In the genomic region with DNA sequence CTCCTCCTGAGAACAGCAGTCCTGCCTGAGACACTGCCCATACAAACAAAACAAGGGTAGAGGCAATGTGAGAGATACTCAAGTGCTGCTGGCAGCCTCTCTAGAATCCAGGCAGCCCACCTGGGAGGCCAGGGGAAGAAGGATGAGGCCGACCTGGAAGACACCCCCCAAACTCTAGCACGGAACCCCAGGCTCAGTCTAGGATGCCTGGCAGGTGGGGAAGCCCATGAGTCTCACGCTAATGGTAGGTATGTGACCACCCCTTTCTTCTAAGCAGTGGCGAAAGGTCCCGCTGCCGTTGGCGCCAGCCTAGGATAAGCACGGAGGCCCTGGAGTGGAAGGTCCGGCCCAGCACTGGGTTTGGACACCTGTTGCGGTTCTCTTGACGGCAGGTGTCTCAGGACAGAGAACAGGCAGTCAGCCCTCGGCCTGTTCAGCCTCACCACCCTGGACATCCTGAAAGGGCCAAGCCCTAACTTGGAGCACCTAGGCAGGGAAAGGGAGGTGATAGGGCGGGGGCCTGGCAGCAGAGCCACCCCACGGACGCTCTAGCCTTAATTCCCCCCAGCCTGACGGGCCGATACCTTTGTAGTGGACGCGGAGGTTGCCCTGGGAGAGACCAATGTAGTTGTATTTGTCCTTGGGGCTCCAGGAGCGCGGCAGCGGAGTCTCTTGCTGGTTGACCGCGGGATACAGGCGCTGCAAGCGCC, we compare ENCODE assay signal across 8 cellular contexts. TPM values are rescaled to one million over a fixed set of nuclear protein-coding genes. Genes with fewer than 3 reads are reported as not detected.
DNase-seq lines count a peak whose midpoint lies in the region; ATAC-seq, FAIRE-seq and TF ChIP-seq lines count a peak whose summit lies in the region.

No MANE protein-coding gene starts in this region.

- TF ChIP-seq POLR2A in IMR-90 (IDR thresholded peaks at IDR 0.05; ENCODE audit: low read depth, low read length) (no peak), upper lobe of left lung (IDR thresholded peaks at IDR 0.05) (no peak)

- CTCF ChIA-PET in IMR-90 (lab: Yijun Ruan, JAX): interaction anchor here (1.8 kb wide), 1 partner anchor 11 kb away, joined by 19 read pairs; no protein-coding TSS in a partner anchor

- H3K23ac ChIP-seq in IMR-90 (ENCODE audit: low read depth, low read length): peak overlapping the region; percentile 95

- peak overlapping the region; percentile 24 to 57; a peak in 1 of 4 replicates for H4K8ac ChIP-seq in IMR-90 (ENCODE audit: low read depth in 2 of 2, low read length in 2 of 2)

- peaks cover 15% of the 10 kb centered on the region; the same call in 1 of the 2 replicates for H4K20me1 ChIP-seq in IMR-90 (ENCODE audit: insufficient read depth, low read length)

- no peak overlapping the region for H2BK20ac ChIP-seq in IMR-90 (ENCODE audit: low read depth, low read length)

- H3K27me3 ChIP-seq in IMR-90 (ENCODE audit: control insufficient read depth, insufficient read depth, low read length) (no peaks in the 10 kb centered on the region), bronchial epithelial cell (ENCODE audit: control insufficient read depth, insufficient read depth, low read length) (no peaks in the 10 kb centered on the region), lung (ENCODE audit: control insufficient read depth, insufficient read depth) (no peaks in the 10 kb centered on the region), upper lobe of left lung (no peaks in the 10 kb centered on the region)

- H3K4me3 ChIP-seq in IMR-90 (ENCODE audit: insufficient read depth, low read depth, low read length) (peak overlapping the region; percentile 76), bronchial epithelial cell (ENCODE audit: low read depth, low read length) (peak overlapping the region; percentile 74), lung (peak overlapping the region; percentile 98), upper lobe of left lung (peak overlapping the region; percentile 87 to 100 (median 92))

- 0% methylated on average over 3 of the region's 26 CpGs; no CpG with 5 or more reads in 1 of the 2 experiments for WGBS in IMR-90 (ENCODE audit: extremely low coverage in 2 of 2, insufficient read length in 1 of 2), 2 experiments
- WGBS in lung, 2 donors: 1% methylated on average over 26 of the region's 26 CpGs
- 2 to 6% methylated on average over 6 to 12 of the region's 26 CpGs for WGBS in upper lobe of left lung, 2 donors

- no peak for TF ChIP-seq CTCF in IMR-90 (conservative IDR thresholded peaks at IDR 0.05; ENCODE audit: low read depth, low read length)
- TF ChIP-seq CTCF in bronchial epithelial cell (IDR thresholded peaks at IDR 0.05; ENCODE audit: insufficient read depth, low read length, severe bottlenecking): no peak
- TF ChIP-seq CTCF in lung (IDR thresholded peaks at IDR 0.05; ENCODE audit: control extremely low read depth, extremely low read depth): no peak
- no peak for TF ChIP-seq CTCF in upper lobe of left lung (IDR thresholded peaks at IDR 0.05)

- peaks cover 6% of the 10 kb centered on the region for H3K4me1 ChIP-seq in IMR-90 (ENCODE audit: control insufficient read depth, insufficient read depth, low read length)
- H3K4me1 ChIP-seq in lung (ENCODE audit: control insufficient read depth in 2 of 2, insufficient read depth in 2 of 2, low read length in 2 of 2): peaks cover 6 to 14% of the 10 kb centered on the region in 2 donors
- peaks cover 25 to 32% (median 28%) of the 10 kb centered on the region in 4 donors for H3K4me1 ChIP-seq in upper lobe of left lung

- H3K9me3 ChIP-seq in IMR-90 (ENCODE audit: control insufficient read depth, insufficient read depth, low read length) (no peaks in the 10 kb centered on the region), lung (ENCODE audit: control insufficient read depth in 2 of 2, insufficient read depth in 1 of 2, low read length in 1 of 2) (no peaks in the 10 kb centered on the region), upper lobe of left lung (no peaks in the 10 kb centered on the region)

- peak overlapping the region; percentile 32 for H4K91ac ChIP-seq in IMR-90 (ENCODE audit: insufficient read depth, low read depth, low read length)

- peaks cover 16 to 55% of the 10 kb centered on the region in 2 experiments for H3K79me1 ChIP-seq in IMR-90 (ENCODE audit: low read depth in 1 of 2, low read length in 2 of 2)

- no peak overlapping the region for H3K18ac ChIP-seq in IMR-90 (ENCODE audit: low read depth, low read length)

- H4K5ac ChIP-seq in IMR-90 (ENCODE audit: low read depth, low read length): no peak overlapping the region

- peak overlapping the region; percentile 14 for H2BK5ac ChIP-seq in IMR-90 (ENCODE audit: low read depth, low read length, poor library complexity, severe bottlenecking)

- H3K27ac ChIP-seq in IMR-90 (ENCODE audit: insufficient read depth, low read length) (peak overlapping the region; percentile 28), lung (ENCODE audit: low read depth in 1 of 2, low read length in 1 of 2) (peak overlapping the region; percentile 89), upper lobe of left lung (peak overlapping the region; percentile 81 to 89 (median 86))

- dilution Hi-C loops in IMR-90 (cut with HindIII; ENCODE audit: low sequenced_read_pairs, unreplicated experiment): no loop called here

- DNase-seq in NCI-H1092 treated with DMSO at 0.1 percent for 48 hours (lab: John Stamatoyannopoulos, UW) (peak; percentile 17), NCI-H1092 (lab: John Stamatoyannopoulos, UW) (no peak), IMR-90 (no peak), bronchial epithelial cell (ENCODE audit: low read depth) (no peak), lung (ENCODE audit: low spot score) (peak; percentile 35), upper lobe of left lung (peak in 1 of 2 donors; percentile 24), NCI-H1436 (lab: John Stamatoyannopoulos, UW) (no peak)

- H3K4me2 ChIP-seq in IMR-90 (ENCODE audit: low read depth, low read length): peak overlapping the region; percentile 98

- H2AK5ac ChIP-seq in IMR-90 (ENCODE audit: low read depth, low read length): peak overlapping the region; percentile 87

- H3K9me1 ChIP-seq in IMR-90 (ENCODE audit: insufficient read depth, low read length): peaks cover 10% of the 10 kb centered on the region

- ATAC-seq in IMR-90 (ENCODE audit: low read depth): peak; percentile 1
- peak; percentile 0 for ATAC-seq in lung (ENCODE audit: insufficient read depth, low FRiP score)
- ATAC-seq in upper lobe of left lung (ENCODE audit: low FRiP score in 2 of 2): peak; percentile 6 to 14
- ATAC-seq in HG02870 (IDR thresholded peaks at IDR 0.05; ENCODE audit: unreplicated experiment): no peak

- peak overlapping the region; percentile 76 for H3K14ac ChIP-seq in IMR-90 (replicated peaks; ENCODE audit: low read depth, low read length)

- TF ChIP-seq RAD21 in IMR-90 (IDR thresholded peaks at IDR 0.05; ENCODE audit: low read length): no peak

- no peak overlapping the region for H2BK120ac ChIP-seq in IMR-90 (ENCODE audit: low read depth, low read length)

- H3K36me3 ChIP-seq in IMR-90 (ENCODE audit: control insufficient read depth, insufficient read depth, low read length) (peaks cover 9% of the 10 kb centered on the region), bronchial epithelial cell (ENCODE audit: control insufficient read depth, insufficient read depth, low read length) (peaks cover 10% of the 10 kb centered on the region), lung (ENCODE audit: control insufficient read depth in 2 of 2, insufficient read depth in 2 of 2, low read length in 2 of 2) (no peaks in the 10 kb centered on the region), upper lobe of left lung (peaks cover 0 to 27% (median 9%) of the 10 kb centered on the region in 4 donors)

- BruUV-seq in IMR-90 (replicated peaks; lab: Mats Ljungman, UMichigan): no TSS peak

- in situ Hi-C loops in IMR-90 (cut with MboI; ENCODE audit: low sequenced_read_pairs): no loop called here

- no peak for TF ChIP-seq EP300 in upper lobe of left lung (IDR thresholded peaks at IDR 0.05)

- H2AK9ac ChIP-seq in IMR-90 (replicated peaks; ENCODE audit: low read depth, low read length, poor library complexity): peak overlapping the region; percentile 99

- peak overlapping the region; percentile 74 for H3K4ac ChIP-seq in IMR-90 (ENCODE audit: low read depth, low read length)

- no peak overlapping the region for H2BK15ac ChIP-seq in IMR-90 (ENCODE audit: low read depth, low read length)

- POLR2A ChIA-PET in IMR-90 (lab: Charles Lee; ENCODE audit: unreplicated experiment): interaction anchor here (0.8 kb wide), 1 partner anchor 59 kb away, joined by 3 read pairs; no protein-coding TSS in a partner anchor

- intact Hi-C loops in IMR-90 (cut with micrococcal nuclease): loop anchor here (5.0 to 10.0 kb wide), 3 partner anchors 89 to 281 kb away; partner anchors contain the start of genes GFOD2 and RIPOR1

- H3K56ac ChIP-seq in IMR-90 (ENCODE audit: extremely low read depth, insufficient read depth, low read length): peak overlapping the region; percentile 22; the same call in 1 of the 2 replicates

- FAIRE-seq in bronchial epithelial cell (lab: Jason Lieb, UNC): no peak

- H2AFZ ChIP-seq in IMR-90 (replicated peaks; ENCODE audit: low read length, poor library complexity): peak overlapping the region; percentile 96

- peak overlapping the region; percentile 75 for H3K9ac ChIP-seq in IMR-90 (ENCODE audit: low read depth, low read length)

RNA-seq across cellular contexts. Expression of gene RANBP10, which starts 0.5 kb away (rescaled TPM):
- total RNA-seq in IMR-90 (2012; rRNA removed) (2.2 and 2.7 TPM in 2 replicates), bronchial epithelial cell (2.6 and 3.3 TPM in 2 replicates), lung (10 to 100 TPM; 18.8 to 23.0 TPM), upper lobe of left lung (10 to 100 TPM in 5 of 6 donors, 1 to 10 TPM in 1; 6.5 to 50.3 (median 17.0) TPM)
- polyA plus RNA-seq in IMR-90 (2012; rRNA removed) (12.1 and 13.0 TPM in 2 replicates), lung (1 to 10 TPM; 6.7 to 9.7 TPM)
- polyA plus RNA-seq in IMR-90 (2012; cell fraction: cytosol; rRNA removed): 5.8 and 7.9 TPM in 2 replicates
- 37.6 and 40.5 TPM in 2 replicates for polyA plus RNA-seq in IMR-90 (2012; cell fraction: nucleus; rRNA removed; ENCODE audit: low replicate concordance)

RNA-seq across cellular contexts. Expression of gene TSNAXIP1, which starts 0.8 kb away (rescaled TPM):
- total RNA-seq in IMR-90 (2012; rRNA removed) (0.56 and 0.72 TPM in 2 replicates), bronchial epithelial cell (under 0.01 and 0.13 TPM in 2 replicates), lung (1 to 10 TPM; 5.0 to 8.7 TPM), upper lobe of left lung (10 to 100 TPM in 1 of 6 donors, 1 to 10 TPM in 4, under 1 TPM in 1; 0.66 to 13.1 (median 4.4) TPM)
- polyA plus RNA-seq in IMR-90 (2012; rRNA removed) (1.4 and 1.6 TPM in 2 replicates), lung (1 to 10 TPM; 4.1 to 5.0 TPM)
- 0.24 and 0.47 TPM in 2 replicates for polyA plus RNA-seq in IMR-90 (2012; cell fraction: cytosol; rRNA removed)
- polyA plus RNA-seq in IMR-90 (2012; cell fraction: nucleus; rRNA removed; ENCODE audit: low replicate concordance): 16.6 and 18.9 TPM in 2 replicates

RNA-seq across cellular contexts. Expression of gene THAP11, which starts 36.2 kb away (rescaled TPM):
- 13.3 and 13.9 TPM in 2 replicates for total RNA-seq in IMR-90 (2012; rRNA removed)
- 14.5 and 16.7 TPM in 2 replicates for polyA plus RNA-seq in IMR-90 (2012; rRNA removed)
- 23.5 and 29.1 TPM in 2 replicates for polyA plus RNA-seq in IMR-90 (2012; cell fraction: cytosol; rRNA removed)
- polyA plus RNA-seq in IMR-90 (2012; cell fraction: nucleus; rRNA removed; ENCODE audit: low replicate concordance): 7.1 and 11.0 TPM in 2 replicates
- 22.1 and 34.2 TPM in 2 replicates for total RNA-seq in bronchial epithelial cell
- total RNA-seq in lung: 10 to 100 TPM; 27.8 to 31.1 TPM
- 10 to 100 TPM in 1 of 2 donors, 1 to 10 TPM in 1; 9.6 to 21.5 TPM for polyA plus RNA-seq in lung
- total RNA-seq in upper lobe of left lung: 10 to 100 TPM; 28.3 to 66.3 (median 34.3) TPM

RNA-seq across cellular contexts. Expression of gene NUTF2, which starts 40.9 kb away (rescaled TPM):
- 42.7 and 55.0 TPM in 2 replicates for total RNA-seq in IMR-90 (2012; rRNA removed)
- 361 and 399 TPM in 2 replicates for polyA plus RNA-seq in IMR-90 (2012; rRNA removed)
- polyA plus RNA-seq in IMR-90 (2012; cell fraction: cytosol; rRNA removed): 92.1 and 120 TPM in 2 replicates
- polyA plus RNA-seq in IMR-90 (2012; cell fraction: nucleus; rRNA removed; ENCODE audit: low replicate concordance): 102 and 127 TPM in 2 replicates
- total RNA-seq in bronchial epithelial cell: 42.6 and 98.6 TPM in 2 replicates
- 10 to 100 TPM; 49.7 to 98.9 TPM for total RNA-seq in lung
- polyA plus RNA-seq in lung: 100 to 1,000 TPM; 104 to 164 TPM
- total RNA-seq in upper lobe of left lung: 100 to 1,000 TPM in 2 of 6 donors, 10 to 100 TPM in 4; 50.2 to 203 (median 78.3) TPM

RNA-seq across cellular contexts. Expression of gene CENPT, which starts 41.6 kb away (rescaled TPM):
- 33.3 TPM in 2 replicates for total RNA-seq in IMR-90 (2012; rRNA removed)
- polyA plus RNA-seq in IMR-90 (2012; rRNA removed): 83.1 and 86.4 TPM in 2 replicates
- 42.5 and 48.8 TPM in 2 replicates for polyA plus RNA-seq in IMR-90 (2012; cell fraction: cytosol; rRNA removed)
- 500 and 808 TPM in 2 replicates for polyA plus RNA-seq in IMR-90 (2012; cell fraction: nucleus; rRNA removed; ENCODE audit: low replicate concordance)
- 10.3 and 10.9 TPM in 2 replicates for total RNA-seq in bronchial epithelial cell
- 10 to 100 TPM; 28.5 to 35.4 TPM for total RNA-seq in lung
- polyA plus RNA-seq in lung: 10 to 100 TPM; 30.6 to 47.5 TPM
- 100 to 1,000 TPM in 1 of 6 donors, 10 to 100 TPM in 5; 30.6 to 201 (median 50.6) TPM for total RNA-seq in upper lobe of left lung

Comparison
In these comparisons a context has a peak if more than half of its experiments do, and no peak if none do; other contexts are left out.
1. DNase-seq: peak in NCI-H1092 treated with DMSO at 0.1 percent for 48 hours (single experiment) and lung (single experiment); none in NCI-H1092 (single experiment), IMR-90 (single experiment), bronchial epithelial cell (single experiment) and NCI-H1436 (single experiment).
2. H3K27ac ChIP-seq: peak in every context shown above with its lines; median percentile 89 in lung; 86 in upper lobe of left lung; 28 in IMR-90.
3. Peak in every context shown above with its lines, with median percentiles within 50 percentile points of each other: H3K4me3 ChIP-seq.